12 cellular contexts compared by ENCODE assay signal in genomic region chr17:74858672-74859438, GRCh38. TPM values are rescaled to one million over a fixed set of nuclear protein-coding genes. Genes with fewer than 3 reads are reported as not detected.
DNase-seq lines count a peak whose midpoint lies in the region; ATAC-seq and TF ChIP-seq lines count a peak whose summit lies in the region.
"Had no signal": no experiment of that assay in that cellular context is flagged by ENCODE, and none has a peak within 500 bp of the region (broad histone marks: within the 10 kb centered on the region; RNA-seq: fewer than 3 reads in every experiment).

No MANE protein-coding gene starts in this region.

- no peaks in the 10 kb centered on the region for H3K36me3 Mint-ChIP-seq in CD8-positive, alpha-beta T cell
- peaks cover 7% of the 10 kb centered on the region for H3K36me3 Mint-ChIP-seq in brain
- H3K36me3 Mint-ChIP-seq in naive thymus-derived CD8-positive, alpha-beta T cell: peaks cover 0 to 6% (median 0%) of the 10 kb centered on the region in 3 donors

- POLR2A ChIA-PET in CD8-positive, alpha-beta T cell (lab: Charles Lee): no interaction called here
- POLR2A ChIA-PET in naive thymus-derived CD8-positive, alpha-beta T cell (lab: Charles Lee): interaction anchor here (0.6 kb wide), 1 partner anchor 297 kb away, joined by 3 read pairs; no protein-coding TSS in a partner anchor

- H3K27ac Mint-ChIP-seq in CD8-positive, alpha-beta T cell: no peak overlapping the region
- peak overlapping the region in 1 of 5 experiments; percentile 54 for H3K27ac Mint-ChIP-seq in brain
- peak overlapping the region in 3 of 10 donors; percentile 24 to 48 (median 31) for H3K27ac Mint-ChIP-seq in naive thymus-derived CD8-positive, alpha-beta T cell
- H3K27ac Mint-ChIP-seq: activated CD8-positive, alpha-beta T cell treated with anti-CD3 and anti-CD28 coated beads, Interleukin-2, amount 10 ng/mL, durations not matched to agents 7 days and 5 days had no signal

- no peaks in the 10 kb centered on the region for H3K9me3 Mint-ChIP-seq in CD8-positive, alpha-beta T cell
- H3K9me3 Mint-ChIP-seq in brain: peaks cover 0 to 6% (median 0%) of the 10 kb centered on the region in 5 experiments
- no peaks in the 10 kb centered on the region for H3K9me3 Mint-ChIP-seq in naive thymus-derived CD8-positive, alpha-beta T cell

- H3K4me3 ChIP-seq in CD8-positive, alpha-beta T cell (ENCODE audit: low read depth, low read length): no peak overlapping the region

- intact Hi-C loops in CD8-positive, alpha-beta T cell (cut with DNase I, micrococcal nuclease): no loop called here

- CTCF ChIA-PET in CD8-positive, alpha-beta T cell (lab: Charles Lee): interaction anchor here (1.1 to 19.4 kb wide), 6 partner anchors 12 to 202 kb away, joined by 3 to 318 read pairs (median 4); no protein-coding TSS in a partner anchor

- no peaks in the 10 kb centered on the region for H3K36me3 ChIP-seq in CD8-positive, alpha-beta T cell (ENCODE audit: insufficient read depth, low read length)

- H3K4me1 Mint-ChIP-seq in CD8-positive, alpha-beta T cell (ENCODE audit: low read depth): peaks cover 16% of the 10 kb centered on the region
- peaks cover 17% of the 10 kb centered on the region for H3K4me1 Mint-ChIP-seq in brain
- peaks cover 3 to 23% (median 17%) of the 10 kb centered on the region in 4 donors for H3K4me1 Mint-ChIP-seq in naive thymus-derived CD8-positive, alpha-beta T cell

- H3K4me1 ChIP-seq in CD8-positive, alpha-beta T cell (ENCODE audit: insufficient read depth, low read length): peaks cover 22% of the 10 kb centered on the region

- peak overlapping the region; percentile 63 for H3K4me3 Mint-ChIP-seq in CD8-positive, alpha-beta T cell
- H3K4me3 Mint-ChIP-seq in brain: peak overlapping the region; percentile 69 to 80 (median 78)
- peak overlapping the region in 9 of 10 donors; percentile 28 to 77 (median 61) for H3K4me3 Mint-ChIP-seq in naive thymus-derived CD8-positive, alpha-beta T cell
- H3K4me3 Mint-ChIP-seq: activated CD8-positive, alpha-beta T cell treated with anti-CD3 and anti-CD28 coated beads, Interleukin-2, amount 10 ng/mL, durations not matched to agents 7 days and 5 days had no signal

- H3K27me3 Mint-ChIP-seq in CD8-positive, alpha-beta T cell (ENCODE audit: low read depth): peaks cover 62% of the 10 kb centered on the region
- peaks cover 92% of the 10 kb centered on the region for H3K27me3 Mint-ChIP-seq in brain
- H3K27me3 Mint-ChIP-seq in naive thymus-derived CD8-positive, alpha-beta T cell: peaks cover 30 to 72% (median 56%) of the 10 kb centered on the region in 5 donors

- peaks cover 24% of the 10 kb centered on the region for H3K27me3 ChIP-seq in CD8-positive, alpha-beta T cell (ENCODE audit: insufficient read depth, low read length)

- TF ChIP-seq CTCF in CD8-positive, alpha-beta T cell (IDR thresholded peaks at IDR 0.05): no peak
- TF ChIP-seq CTCF in brain (conservative IDR thresholded peaks at IDR 0.05): no peak

- DNase-seq in AG20443 (ENCODE audit: low spot score) (peak; percentile 52), NCI-H2081 (lab: John Stamatoyannopoulos, UW) (no peak), inferior parietal cortex (ENCODE audit: extremely low spot score) (no peak)
- no peak for DNase-seq in CD8-positive, alpha-beta T cell
- DNase-seq in naive thymus-derived CD8-positive, alpha-beta T cell: no peak
- DNase-seq: NCI-H1092, NCI-H2227 treated with DMSO at 0.1 percent for 48 hours had no signal

- no peak for ATAC-seq in CD8-positive, alpha-beta T cell
- ATAC-seq in naive thymus-derived CD8-positive, alpha-beta T cell: no peak
- no peak for ATAC-seq in GM18909 (IDR thresholded peaks at IDR 0.05; ENCODE audit: poor library complexity, unreplicated experiment)

- H3K27ac ChIP-seq in CD8-positive, alpha-beta T cell (ENCODE audit: low read depth, low read length): no peak overlapping the region

- no peaks in the 10 kb centered on the region for H3K9me3 ChIP-seq in CD8-positive, alpha-beta T cell (ENCODE audit: low read length)

RNA-seq across cellular contexts. Expression of gene GRIN2C, which starts 0.8 kb away (rescaled TPM):
- total RNA-seq in CD8-positive, alpha-beta T cell: not detected
- 10.0 TPM for polyA plus RNA-seq in brain (ENCODE audit: insufficient read depth, low read depth, low replicate concordance)
- total RNA-seq in naive thymus-derived CD8-positive, alpha-beta T cell: under 1 TPM in 1 of 2 experiments, not detected in 1; 0.08 TPM
- polyA plus RNA-seq in naive thymus-derived CD8-positive, alpha-beta T cell: under 1 TPM in 1 of 3 donors, not detected in 2; 0.08 TPM
- polyA plus RNA-seq: keratinocyte had no signal

RNA-seq across cellular contexts. Expression of gene FDXR, which starts 13.9 kb away (rescaled TPM):
- 1 to 10 TPM; 3.7 to 3.8 TPM for total RNA-seq in CD8-positive, alpha-beta T cell
- polyA plus RNA-seq in brain (ENCODE audit: insufficient read depth, low read depth, low replicate concordance): 16.7 TPM
- 10 to 100 TPM; 10.7 to 12.7 TPM for total RNA-seq in naive thymus-derived CD8-positive, alpha-beta T cell
- 1 to 10 TPM; 3.9 to 7.2 (median 4.2) TPM for polyA plus RNA-seq in naive thymus-derived CD8-positive, alpha-beta T cell

RNA-seq across cellular contexts. Expression of gene FADS6, which starts 34.6 kb away (rescaled TPM):
- total RNA-seq in CD8-positive, alpha-beta T cell: not detected
- polyA plus RNA-seq in brain (ENCODE audit: insufficient read depth, low read depth, low replicate concordance): 0.39 TPM
- total RNA-seq in naive thymus-derived CD8-positive, alpha-beta T cell: not detected
- polyA plus RNA-seq in naive thymus-derived CD8-positive, alpha-beta T cell: not detected
- total RNA-seq: activated CD8-positive, alpha-beta T cell treated with anti-CD3 and anti-CD28 coated beads, Interleukin-2, amount 10 ng/mL, durations not matched to agents 7 days and 5 days; skeletal muscle tissue had no signal
